12 cellular contexts compared by ENCODE assay signal in genomic region chr6:13445744-13446115, GRCh38. TPM values are rescaled to one million over a fixed set of nuclear protein-coding genes. Genes with fewer than 3 reads are reported as not detected.
DNase-seq lines count a peak whose midpoint lies in the region; ATAC-seq, FAIRE-seq and TF ChIP-seq lines count a peak whose summit lies in the region.
"Had no signal": no experiment of that assay in that cellular context is flagged by ENCODE, and none has a peak within 500 bp of the region (broad histone marks: within the 10 kb centered on the region; RNA-seq: fewer than 3 reads in every experiment).

No MANE protein-coding gene starts in this region.

- H2BK15ac ChIP-seq in neuronal stem cell (ENCODE audit: low read length), result no peak overlapping the region

- RAD21 ChIA-PET in GM12878 (lab: Charles Lee; ENCODE audit: unreplicated experiment), result interaction anchor here (1.0 to 1.7 kb wide), 8 partner anchors 8 to 129 kb away, joined by 3 to 11 read pairs (median 4); partner anchors contain the start of gene SIRT5

- TF ChIP-seq CTCF in GM12878 (IDR thresholded peaks at IDR 0.05 in 2 of 3, conservative IDR thresholded peaks at IDR 0.05 in 1 of 3; ENCODE audit: control insufficient read depth in 2 of 3, extremely low read depth in 1 of 3, insufficient read depth in 1 of 3, low read depth in 3 of 3, low read length in 3 of 3) (no peak), heart left ventricle (IDR thresholded peaks at IDR 0.05) (no peak), natural killer cell (IDR thresholded peaks at IDR 0.05) (no peak), transverse colon (IDR thresholded peaks at IDR 0.05) (no peak)

- H3K4me1 ChIP-seq in GM12878 (ENCODE audit: control insufficient read depth, insufficient read depth, low read length) (peaks cover 14% of the 10 kb centered on the region), heart left ventricle (peaks cover 11 to 88% (median 57%) of the 10 kb centered on the region in 12 donors), transverse colon (peaks cover 18 to 86% (median 44%) of the 10 kb centered on the region in 4 donors), neuronal stem cell (ENCODE audit: control insufficient read depth in 2 of 2, insufficient read depth in 1 of 2, low read depth in 1 of 2, low read length in 2 of 2) (peaks cover 0 to 3% of the 10 kb centered on the region in 2 donors)

- no peaks in the 10 kb centered on the region for H3K36me3 Mint-ChIP-seq in natural killer cell
- H3K36me3 Mint-ChIP-seq in activated T-helper 1 cell treated with anti-CD3 and anti-CD28 coated beads, Interleukin-12 subunit alpha, Interleukin-12 subunit beta, Interleukin-2, Interleukin-4 antibody, amounts not matched to agents 30 ng/mL and 10 ng/mL and 1 ng/mL, durations not matched to agents 14 hours and 24 hours and 36 hours (ENCODE audit: low read depth), result peaks cover 15% of the 10 kb centered on the region

- peak overlapping the region; percentile 97 to 99 for H3K27ac Mint-ChIP-seq in natural killer cell
- no peak overlapping the region for H3K27ac Mint-ChIP-seq in activated T-helper 1 cell treated with anti-CD3 and anti-CD28 coated beads, Interleukin-12 subunit alpha, Interleukin-12 subunit beta, Interleukin-2, Interleukin-4 antibody, amounts not matched to agents 30 ng/mL and 10 ng/mL and 1 ng/mL, durations not matched to agents 14 hours and 24 hours and 36 hours

- H3K4me3 ChIP-seq in GM12878 (no peak overlapping the region), heart left ventricle (no peak overlapping the region), transverse colon (no peak overlapping the region), neuronal stem cell (ENCODE audit: low read length in 2 of 2) (peak overlapping the region in 1 of 2 donors; percentile 59)
- H3K4me3 ChIP-seq: mucosa of descending colon had no signal

- TF ChIP-seq POLR2A in GM12878 (IDR thresholded peaks at IDR 0.05; ENCODE audit: low read depth, low read length), result no peak
- TF ChIP-seq POLR2A in heart left ventricle (IDR thresholded peaks at IDR 0.05), result no peak
- TF ChIP-seq POLR2A in transverse colon (IDR thresholded peaks at IDR 0.05), result no peak

- H2BK5ac ChIP-seq in neuronal stem cell (ENCODE audit: low read length), result no peak overlapping the region

- H3K27me3 Mint-ChIP-seq in natural killer cell (ENCODE audit: low read depth in 2 of 2), result no peaks in the 10 kb centered on the region
- H3K27me3 Mint-ChIP-seq in activated T-helper 1 cell treated with anti-CD3 and anti-CD28 coated beads, Interleukin-12 subunit alpha, Interleukin-12 subunit beta, Interleukin-2, Interleukin-4 antibody, amounts not matched to agents 30 ng/mL and 10 ng/mL and 1 ng/mL, durations not matched to agents 14 hours and 24 hours and 36 hours (ENCODE audit: insufficient read depth), result no peaks in the 10 kb centered on the region

- SMC1A ChIA-PET in GM12878 (lab: Charles Lee; ENCODE audit: uncharacterized antibody, unreplicated experiment), result interaction anchor here (1.0 to 7.4 kb wide), 11 partner anchors 8 to 120 kb away, joined by 3 to 56 read pairs (median 7); no protein-coding TSS in a partner anchor

- CTCF ChIA-PET in GM12878 (lab: Yijun Ruan, JAX), result interaction anchor here (0.9 to 2.0 kb wide), 5 partner anchors 9 to 108 kb away, joined by 4 to 9 read pairs (median 9); no protein-coding TSS in a partner anchor

- no peak for TF ChIP-seq EP300 in GM12878 (IDR thresholded peaks at IDR 0.05; ENCODE audit: borderline replicate concordance in 1 of 2, control insufficient read depth in 1 of 2, low read depth in 2 of 2, low read length in 2 of 2)
- TF ChIP-seq EP300 in transverse colon (IDR thresholded peaks at IDR 0.05; ENCODE audit: low read depth), result no peak

- H4K8ac ChIP-seq in neuronal stem cell (ENCODE audit: low read depth, low read length), result no peak overlapping the region

- H3K4me1 Mint-ChIP-seq in natural killer cell, result peaks cover 79 to 83% of the 10 kb centered on the region in 2 donors
- peaks cover 20% of the 10 kb centered on the region for H3K4me1 Mint-ChIP-seq in activated T-helper 1 cell treated with anti-CD3 and anti-CD28 coated beads, Interleukin-12 subunit alpha, Interleukin-12 subunit beta, Interleukin-2, Interleukin-4 antibody, amounts not matched to agents 30 ng/mL and 10 ng/mL and 1 ng/mL, durations not matched to agents 14 hours and 24 hours and 36 hours (ENCODE audit: low read depth)

- H3K4me2 ChIP-seq in GM12878 (ENCODE audit: control insufficient read depth, insufficient read depth) (no peak overlapping the region), neuronal stem cell (ENCODE audit: insufficient read depth, low read length, poor library complexity, severe bottlenecking) (no peak overlapping the region)

- H3K79me2 ChIP-seq in GM12878 (ENCODE audit: control insufficient read depth, insufficient read depth, low read length), result peaks cover 22% of the 10 kb centered on the region

- no peak overlapping the region for H2BK120ac ChIP-seq in neuronal stem cell (ENCODE audit: low read depth, low read length)

- H3K9me3 ChIP-seq in GM12878 (replicated peaks; ENCODE audit: control insufficient read depth, insufficient read depth, low read length), result peaks cover 5% of the 10 kb centered on the region; the same call in 1 of the 3 replicates
- no peaks in the 10 kb centered on the region for H3K9me3 ChIP-seq in heart left ventricle
- H3K9me3 ChIP-seq in transverse colon, result no peaks in the 10 kb centered on the region
- peaks cover 0 to 4% of the 10 kb centered on the region in 2 donors for H3K9me3 ChIP-seq in neuronal stem cell (replicated peaks in 1 of 2; ENCODE audit: control insufficient read depth in 2 of 2, insufficient read depth in 1 of 2, low read depth in 1 of 2, low read length in 2 of 2)
- H3K9me3 ChIP-seq: mucosa of descending colon had no signal

- no peaks in the 10 kb centered on the region for H3K27me3 ChIP-seq in GM12878 (replicated peaks in 1 of 2; ENCODE audit: control insufficient read depth in 2 of 2, insufficient read depth in 2 of 2, low read length in 1 of 2)
- H3K27me3 ChIP-seq in heart left ventricle, result no peaks in the 10 kb centered on the region
- H3K27me3 ChIP-seq in transverse colon, result no peaks in the 10 kb centered on the region
- H3K27me3 ChIP-seq in neuronal stem cell (ENCODE audit: control insufficient read depth in 3 of 3, insufficient read depth in 3 of 3, low read depth in 1 of 3, low read length in 3 of 3), result no peaks in the 10 kb centered on the region

- no peak for DNase-seq in GM12878 (ENCODE audit: low read depth, low spot score)
- DNase-seq in heart left ventricle, result no peak
- no peak for DNase-seq in natural killer cell
- DNase-seq in transverse colon, result no peak
- no peak for DNase-seq in neuronal stem cell (ENCODE audit: low spot score)
- DNase-seq in activated T-helper 1 cell treated with anti-CD3 and anti-CD28 coated beads, Interleukin-12 subunit alpha, Interleukin-12 subunit beta, Interleukin-2, Interleukin-4 antibody, amounts not matched to agents 30 ng/mL and 10 ng/mL and 1 ng/mL, durations not matched to agents 14 hours and 24 hours and 36 hours (ENCODE audit: low spot score), result no peak
- DNase-seq: activated naive CD4-positive, alpha-beta T cell treated with Interleukin-2 at 50 U/mL for 16 hours had no signal

- H3K9me3 Mint-ChIP-seq in natural killer cell, result no peaks in the 10 kb centered on the region
- peaks cover 7% of the 10 kb centered on the region for H3K9me3 Mint-ChIP-seq in activated T-helper 1 cell treated with anti-CD3 and anti-CD28 coated beads, Interleukin-12 subunit alpha, Interleukin-12 subunit beta, Interleukin-2, Interleukin-4 antibody, amounts not matched to agents 30 ng/mL and 10 ng/mL and 1 ng/mL, durations not matched to agents 14 hours and 24 hours and 36 hours

- no peak overlapping the region for H2AK5ac ChIP-seq in neuronal stem cell (ENCODE audit: low read depth, low read length)

- intact Hi-C loops in GM12878 (cut with micrococcal nuclease; ENCODE audit: unreplicated experiment), result no loop called here
- intact Hi-C loops in heart left ventricle (cut with DNase I), result no loop called here
- intact Hi-C loops in natural killer cell (cut with micrococcal nuclease), result no loop called here
- intact Hi-C loops in transverse colon (cut with DNase I; ENCODE audit: low total_unique reads), result no loop called here
- intact Hi-C loops in activated T-helper 1 cell treated with anti-CD3 and anti-CD28 coated beads, Interleukin-12 subunit alpha, Interleukin-12 subunit beta, Interleukin-2, Interleukin-4 antibody, amounts not matched to agents 30 ng/mL and 10 ng/mL and 1 ng/mL, durations not matched to agents 14 hours and 24 hours and 36 hours (cut with micrococcal nuclease), result no loop called here

- TF ChIP-seq RAD21 in GM12878 (IDR thresholded peaks at IDR 0.05; ENCODE audit: insufficient read depth, low read depth, low read length), result no peak

- POLR2A ChIA-PET in GM12878 (lab: Charles Lee), result interaction anchor here (0.6 to 2.1 kb wide), 7 partner anchors 8 to 301 kb away, joined by 3 to 7 read pairs (median 4); no protein-coding TSS in a partner anchor

- H3K27ac ChIP-seq in GM12878 (ENCODE audit: control insufficient read depth, insufficient read depth) (no peak overlapping the region), heart left ventricle (peak overlapping the region; percentile 17 to 80 (median 52)), transverse colon (peak overlapping the region; percentile 75 to 81 (median 78)), neuronal stem cell (replicated peaks; ENCODE audit: low read length) (no peak overlapping the region)

- WGBS in GM12878 (ENCODE audit: insufficient coverage, insufficient replicate concordance, low lambda C conversion rate, missing lambda C conversion rate), result 51% methylated on average over 3 of the region's 3 CpGs
- 38 to 77% (median 59%) methylated on average over 3 of the region's 3 CpGs for WGBS in heart left ventricle, 4 donors
- WGBS in transverse colon (ENCODE audit: low coverage in 1 of 2), 2 donors, result 70 to 76% methylated on average over 2 to 3 of the region's 3 CpGs
- WGBS in neuronal stem cell (ENCODE audit: extremely low coverage in 2 of 2, insufficient read length in 2 of 2, insufficient replicate concordance in 1 of 2), 2 donors, result no CpG with 5 or more reads among the region's 3 CpGs

- H3K36me3 ChIP-seq in GM12878 (ENCODE audit: control insufficient read depth in 2 of 2, insufficient read depth in 2 of 2, low read length in 1 of 2) (peaks cover 4 to 6% of the 10 kb centered on the region in 2 experiments), heart left ventricle (peaks cover 0 to 3% (median 0%) of the 10 kb centered on the region in 9 donors), transverse colon (no peaks in the 10 kb centered on the region), neuronal stem cell (replicated peaks in 1 of 2; ENCODE audit: control insufficient read depth in 2 of 2, insufficient read depth in 2 of 2, low read length in 2 of 2) (no peaks in the 10 kb centered on the region)

- no peak overlapping the region for H3K14ac ChIP-seq in neuronal stem cell (ENCODE audit: low read length)

- no peak overlapping the region for H3K23ac ChIP-seq in neuronal stem cell (ENCODE audit: low read depth, low read length, poor library complexity)

- BruUV-seq in GM12878 (replicated peaks; lab: Mats Ljungman, UMichigan), result no TSS peak

- no peak overlapping the region for H4K91ac ChIP-seq in neuronal stem cell (ENCODE audit: low read depth, low read length, poor library complexity)

- H3K9ac ChIP-seq in GM12878 (ENCODE audit: control insufficient read depth, insufficient read depth, low read length) (peak overlapping the region; percentile 14; the same call in 1 of the 2 replicates), neuronal stem cell (ENCODE audit: low read depth, low read length, poor library complexity) (no peak overlapping the region)

- in situ Hi-C loops in GM12878 (cut with MboI), result no loop called here
- in situ Hi-C loops in transverse colon (cut with MboI; ENCODE audit: low pct_ligation_motif_present in 1 of 4, low pct_unique_long_range_greater_than_20kb in 1 of 4, low sequenced_read_pairs in 3 of 4), result no loop called here

- H3K18ac ChIP-seq in neuronal stem cell (ENCODE audit: low read length), result no peak overlapping the region

- H3K4me3 Mint-ChIP-seq in natural killer cell, result peak overlapping the region; percentile 70
- H3K4me3 Mint-ChIP-seq in activated T-helper 1 cell treated with anti-CD3 and anti-CD28 coated beads, Interleukin-12 subunit alpha, Interleukin-12 subunit beta, Interleukin-2, Interleukin-4 antibody, amounts not matched to agents 30 ng/mL and 10 ng/mL and 1 ng/mL, durations not matched to agents 14 hours and 24 hours and 36 hours, result no peak overlapping the region

- FAIRE-seq in GM12878 (lab: Jason Lieb, UNC), result no peak
- FAIRE-seq: bronchial epithelial cell, frontal cortex, islet of Langerhans had no signal

- no peak overlapping the region for H2BK12ac ChIP-seq in neuronal stem cell (ENCODE audit: low read length)

- ATAC-seq in GM12878 (peak; percentile 67), heart left ventricle (peak in 1 of 4 donors; percentile 28), natural killer cell (peak; percentile 43 to 47 (median 45)), GM18519 (IDR thresholded peaks at IDR 0.05; ENCODE audit: low FRiP score, unreplicated experiment) (no peak)

- H4K20me1 ChIP-seq in GM12878 (ENCODE audit: control insufficient read depth, insufficient read depth), result no peaks in the 10 kb centered on the region

- H3K79me1 ChIP-seq in neuronal stem cell (ENCODE audit: low read depth, low read length), result no peaks in the 10 kb centered on the region

- no peak overlapping the region for H3K4ac ChIP-seq in neuronal stem cell (ENCODE audit: low read length)

- no peak overlapping the region for H2AFZ ChIP-seq in GM12878 (ENCODE audit: control insufficient read depth, low read depth, low read length)
- no peak overlapping the region for H2AFZ ChIP-seq in neuronal stem cell (ENCODE audit: low read length)

RNA-seq across cellular contexts. Expression of gene GFOD1, which starts 41.7 kb away (rescaled TPM):
- total RNA-seq in GM12878 (2013; cell fraction: nucleolus; rRNA removed), result 121 and 123 TPM in 2 replicates
- total RNA-seq in GM12878 (2014; rRNA removed) (16.3 and 16.8 TPM in 2 replicates), GM12878 (2014; rRNA removed; fragmentation: Illumina TruSeq; extraction: Trizol) (14.6 and 15.1 TPM in 2 replicates), GM12878 (2021) (18.0 and 20.6 TPM in 2 replicates), heart left ventricle (10 to 100 TPM; 25.0 to 65.8 (median 41.9) TPM), natural killer cell (10 to 100 TPM; 59.7 to 74.5 (median 71.2) TPM), transverse colon (10 to 100 TPM in 3 of 4 donors, 1 to 10 TPM in 1; 8.4 to 36.7 (median 19.9) TPM)
- polyA plus RNA-seq in GM12878 (2011; ENCODE audit: low read depth), result 5.7 TPM
- polyA plus RNA-seq in GM12878 (2011; rRNA removed) (40.1 and 41.4 TPM in 2 replicates), GM12878 (2014; fragmentation: Illumina TruSeq; extraction: Trizol) (9.8 and 10.2 TPM in 2 replicates), GM12878 (2014; fragmentation: Nextera tagmentation; extraction: Ambion mirVana) (1 to 10 TPM; 6.5 to 7.9 TPM), GM12878 (2014; rRNA removed) (14.8 and 16.1 TPM in 2 replicates), GM12878 (2016; fragmentation: Nextera tagmentation; extraction: Ambion mirVana) (10 to 100 TPM; 16.9 to 22.8 TPM), heart left ventricle (10 to 100 TPM; 16.2 to 41.5 TPM)
- 32.8 and 36.8 TPM in 2 replicates for polyA plus RNA-seq in GM12878 (2011; cell fraction: cytosol; rRNA removed)
- polyA plus RNA-seq in GM12878 (2011; cell fraction: nucleus; rRNA removed), result 40.6 and 41.7 TPM in 2 replicates
- 8.8 and 11.5 TPM in 2 replicates for polyA plus RNA-seq in GM12878 (2012)
- 70.4 and 77.3 TPM in 2 replicates for polyA minus RNA-seq in GM12878 (2011; rRNA and poly(A)+ RNA removed)
- polyA minus RNA-seq in GM12878 (2011; cell fraction: cytosol; rRNA and poly(A)+ RNA removed), result 22.9 and 27.3 TPM in 2 replicates
- 48.8 and 86.5 TPM in 2 replicates for polyA minus RNA-seq in GM12878 (2011; cell fraction: nucleus; rRNA and poly(A)+ RNA removed)
- 1.3 TPM for polyA plus RNA-seq in neuronal stem cell (2013, experiment 1 of 2)
- polyA plus RNA-seq in neuronal stem cell (2013, experiment 2 of 2), result 1.4 TPM
- total RNA-seq in activated T-helper 1 cell treated with anti-CD3 and anti-CD28 coated beads, Interleukin-12 subunit alpha, Interleukin-12 subunit beta, Interleukin-2, Interleukin-4 antibody, amounts not matched to agents 30 ng/mL and 10 ng/mL and 1 ng/mL, durations not matched to agents 14 hours and 24 hours and 36 hours, result 12.4 and 13.6 TPM in 2 replicates

Comparison
In these comparisons a context has a peak if more than half of its experiments do, and no peak if none do; other contexts are left out.
1. H3K27ac ChIP-seq: peak in heart left ventricle (12 of 12) and transverse colon (4 of 4); none in GM12878 (single experiment) and neuronal stem cell (single experiment).